In genomic region chr6:110462884-110463481, GRCh38 we compare ENCODE assay signal across 21 cellular contexts. TPM values are rescaled to one million over a fixed set of nuclear protein-coding genes. Genes with fewer than 3 reads are reported as not detected.
"Had no signal": no experiment of that assay in that cellular context is flagged by ENCODE, and none has a peak within 500 bp of the region (broad histone marks: within the 10 kb centered on the region; RNA-seq: fewer than 3 reads in every experiment).

No MANE protein-coding gene starts in this region.

- H3K27ac ChIP-seq: HL-60, SJSA1, SK-N-MC had no signal

- DNase-seq: Karpas-422, KG1, MM.1S, NCI-H1092 treated with DMSO at 0.1 percent for 48 hours, NCI-H1436, NCI-H187, NCI-H2029, NCI-H2081 treated with DMSO at 0.1 percent for 48 hours, NCI-H2171, NCI-H226, NCI-H446, NCI-H510A, NCI-H524 treated with DMSO at 0.1 percent for 48 hours, NCI-H69, NCI-H774, Right ventricle myocardium superior, RPMI8226, SIG-M5 had no signal

- H3K4me1 ChIP-seq: SJSA1 had no signal

- H3K36me3 ChIP-seq: SJSA1 had no signal

- H3K4me3 ChIP-seq: SJSA1, SK-N-MC had no signal

RNA-seq across cellular contexts. Expression of gene SLC22A16, which starts 13.4 kb away (rescaled TPM):
- total RNA-seq: Right ventricle myocardium superior, SJSA1 had no signal
